In the genomic region with DNA sequence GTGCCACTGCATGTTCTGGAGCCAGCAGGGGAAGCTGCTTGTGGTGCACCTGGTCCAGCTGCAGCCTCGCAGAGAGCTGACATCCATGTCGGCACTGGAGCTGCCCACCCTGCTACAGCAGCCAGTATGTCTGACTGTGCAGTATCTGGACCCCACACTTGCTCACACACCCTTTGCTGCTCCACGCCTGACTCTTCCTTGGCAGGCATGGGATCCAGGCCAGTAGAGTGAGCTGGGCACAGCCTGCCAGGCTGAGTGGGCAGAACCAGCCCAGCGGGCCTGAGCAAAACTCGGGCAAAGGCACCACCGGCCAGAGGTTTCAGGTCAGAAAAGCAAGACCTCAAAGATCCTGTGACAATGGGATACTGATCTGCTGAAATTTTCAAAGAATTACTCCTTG, we compare ENCODE assay signal across 24 cellular contexts.
DNase-seq lines count a peak whose midpoint lies in the region; ATAC-seq and TF ChIP-seq lines count a peak whose summit lies in the region.
"Had no signal": no experiment of that assay in that cellular context is flagged by ENCODE, and none has a peak within 500 bp of the region (broad histone marks: within the 10 kb centered on the region; RNA-seq: fewer than 3 reads in every experiment).

No MANE protein-coding gene starts in this region.

- peaks cover 7% of the 10 kb centered on the region for H3K9me3 Mint-ChIP-seq in neural crest cell
- peaks cover 12% of the 10 kb centered on the region for H3K9me3 Mint-ChIP-seq in MCF 10A (ENCODE audit: unreplicated experiment)

- intact Hi-C loops in spleen (cut with DNase I; ENCODE audit: low total_unique reads) = no loop called here
- intact Hi-C loops in upper lobe of right lung (cut with DNase I) = no loop called here
- intact Hi-C loops in MCF 10A (cut with micrococcal nuclease) = no loop called here

- DNase-seq in neural crest cell (ENCODE audit: low read depth, low spot score) (no peak), spleen (peak; percentile 60), upper lobe of right lung (no peak), MCF 10A (ENCODE audit: unreplicated experiment) (no peak), retina (no peak)
- DNase-seq in stimulated activated CD4-positive, alpha-beta T cell treated with anti-CD3 and anti-CD28 coated beads, Interleukin-2, amount 100 ng/mL, for 24 hours = no peak
- DNase-seq: 8988T; ACHN; BE2C; C1 segment of cervical spinal cord; CD4-positive, alpha-beta memory T cell; CD4-positive, CD25-positive, alpha-beta regulatory T cell; CD8-positive, alpha-beta memory T cell; COR-L47; DMS 273 treated with DMSO at 0.1 percent for 48 hours; DMS153; DMS53; DMS79; DND-41; EL; GDM1 had no signal

- no peaks in the 10 kb centered on the region for H3K27me3 ChIP-seq in spleen (replicated peaks in 1 of 7)
- no peaks in the 10 kb centered on the region for H3K27me3 ChIP-seq in upper lobe of right lung
- H3K27me3 ChIP-seq: BE2C, BLaER1 had no signal

- no peak for TF ChIP-seq POLR2A in spleen (IDR thresholded peaks at IDR 0.05)

- H3K9me3 ChIP-seq in spleen (peaks cover 0 to 60% (median 31%) of the 10 kb centered on the region in 8 donors), upper lobe of right lung (no peaks in the 10 kb centered on the region)
- H3K9me3 ChIP-seq: BE2C had no signal

- no peaks in the 10 kb centered on the region for H3K4me1 Mint-ChIP-seq in neural crest cell
- no peaks in the 10 kb centered on the region for H3K4me1 Mint-ChIP-seq in MCF 10A (ENCODE audit: insufficient read depth, unreplicated experiment)
- H3K4me1 Mint-ChIP-seq: CD14-positive monocyte; CD4-positive, alpha-beta memory T cell; CD4-positive, CD25-positive, alpha-beta regulatory T cell; CD8-positive, alpha-beta memory T cell had no signal

- no peak for TF ChIP-seq CTCF in neural crest cell (conservative IDR thresholded peaks at IDR 0.05)
- no peak for TF ChIP-seq CTCF in spleen (IDR thresholded peaks at IDR 0.05 in 8 of 11, conservative IDR thresholded peaks at IDR 0.05 in 3 of 11)
- no peak for TF ChIP-seq CTCF in upper lobe of right lung (IDR thresholded peaks at IDR 0.05)
- no peak for TF ChIP-seq CTCF in MCF 10A (IDR thresholded peaks at IDR 0.05; ENCODE audit: unreplicated experiment)

- H3K27ac ChIP-seq in spleen = no peak overlapping the region
- H3K27ac ChIP-seq in upper lobe of right lung = no peak overlapping the region
- H3K27ac ChIP-seq: BLaER1 had no signal

- CTCF ChIA-PET in MCF 10A (lab: Yijun Ruan, JAX) = no interaction called here

- POLR2A ChIA-PET in MCF 10A (lab: Yijun Ruan, JAX) = interaction anchor here (0.7 kb wide), 1 partner anchor 274 kb away, joined by 3 read pairs; no protein-coding TSS in a partner anchor

- H3K27ac Mint-ChIP-seq in neural crest cell (ENCODE audit: unreplicated experiment) (peak overlapping the region; percentile 74), MCF 10A (ENCODE audit: low read depth, unreplicated experiment) (no peak overlapping the region)
- H3K27ac Mint-ChIP-seq: CD14-positive monocyte; CD4-positive, CD25-positive, alpha-beta regulatory T cell; CD8-positive, alpha-beta memory T cell had no signal

- no peaks in the 10 kb centered on the region for H3K27me3 Mint-ChIP-seq in neural crest cell (ENCODE audit: low read depth)
- no peaks in the 10 kb centered on the region for H3K27me3 Mint-ChIP-seq in MCF 10A (ENCODE audit: insufficient read depth, unreplicated experiment)
- H3K27me3 Mint-ChIP-seq: CD4-positive, alpha-beta memory T cell; CD4-positive, CD25-positive, alpha-beta regulatory T cell; CD8-positive, alpha-beta memory T cell had no signal

- H3K4me1 ChIP-seq in spleen (no peaks in the 10 kb centered on the region), upper lobe of right lung (no peaks in the 10 kb centered on the region)
- H3K4me1 ChIP-seq: BE2C, BLaER1 had no signal

- H3K4me3 Mint-ChIP-seq in neural crest cell (no peak overlapping the region), MCF 10A (ENCODE audit: unreplicated experiment) (no peak overlapping the region)
- H3K4me3 Mint-ChIP-seq: CD14-positive monocyte; CD4-positive, alpha-beta memory T cell; CD4-positive, CD25-positive, alpha-beta regulatory T cell; CD8-positive, alpha-beta memory T cell had no signal

- 88 to 95% (median 91%) methylated on average over 4 to 6 of the region's 6 CpGs for WGBS in spleen, 5 donors

- no peak overlapping the region for H3K4me3 ChIP-seq in spleen
- no peak overlapping the region for H3K4me3 ChIP-seq in upper lobe of right lung
- H3K4me3 ChIP-seq: BLaER1, GM12878 had no signal

- H3K36me3 Mint-ChIP-seq in neural crest cell (ENCODE audit: low read depth) = peaks cover 3% of the 10 kb centered on the region
- peaks cover 6% of the 10 kb centered on the region for H3K36me3 Mint-ChIP-seq in MCF 10A (ENCODE audit: insufficient read depth, unreplicated experiment)
- H3K36me3 Mint-ChIP-seq: CD14-positive monocyte; CD4-positive, alpha-beta memory T cell; CD4-positive, CD25-positive, alpha-beta regulatory T cell; CD8-positive, alpha-beta memory T cell had no signal

- no TSS peak for BruUV-seq in MCF 10A (replicated peaks; lab: Mats Ljungman, UMichigan)

- ATAC-seq in upper lobe of right lung = peak; percentile 41
- ATAC-seq: GM12878 had no signal

- H3K36me3 ChIP-seq in spleen (no peaks in the 10 kb centered on the region), upper lobe of right lung (no peaks in the 10 kb centered on the region)
- H3K36me3 ChIP-seq: BE2C, BLaER1 had no signal
